In the genomic region with DNA sequence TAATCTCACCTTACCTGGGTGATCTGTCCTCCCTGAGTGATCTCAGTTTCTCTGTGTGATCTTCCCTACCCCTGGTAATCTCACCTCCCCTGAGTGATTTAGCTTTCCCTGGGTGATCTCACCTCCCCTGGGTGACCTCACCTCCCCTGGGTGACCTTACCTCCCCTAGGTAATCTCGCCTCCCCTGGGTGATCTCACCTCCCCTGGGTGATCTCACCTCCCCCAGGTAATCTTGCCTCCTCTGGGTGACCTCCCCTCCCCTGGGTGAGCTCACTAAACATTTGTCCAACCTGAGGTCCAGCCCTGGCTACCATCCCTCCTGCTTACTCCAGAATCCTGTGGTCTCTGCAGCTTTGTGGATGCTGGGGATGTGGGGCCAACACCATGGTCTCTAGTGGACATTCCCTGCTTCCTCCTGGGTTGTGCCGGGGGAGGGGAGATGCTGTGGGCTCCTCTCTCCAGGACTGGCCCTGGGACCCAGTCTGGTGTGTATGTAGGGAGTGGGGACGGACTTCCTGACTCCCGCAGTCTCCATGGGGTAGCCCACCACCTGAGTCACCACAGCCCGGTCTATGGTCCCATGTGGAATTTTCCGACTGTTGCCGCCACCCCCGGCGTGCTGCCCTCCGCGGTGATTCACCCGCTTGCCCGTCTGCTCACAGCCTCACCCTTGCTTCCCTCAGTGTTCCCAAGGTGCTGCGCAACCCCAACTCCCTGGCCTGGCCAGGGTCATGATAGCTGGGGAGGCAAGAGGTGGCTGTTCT, we compare ENCODE assay signal across 1 cellular context.
TF ChIP-seq lines count a peak whose summit lies in the region.

No MANE protein-coding gene starts in this region.

TF ChIP-seq in IMR-90, 13 proteins besides CTCF, POLR2A, EP300 and RAD21 (continued from another document):
- no peak for TF ChIP-seq SMC3 (IDR thresholded peaks at IDR 0.05; ENCODE audit: low read depth, low read length)
